25 cellular contexts compared by ENCODE assay signal in genomic region chr16:77858060-77858459, GRCh38.
DNase-seq lines count a peak whose midpoint lies in the region; ATAC-seq, FAIRE-seq and TF ChIP-seq lines count a peak whose summit lies in the region.
"Had no signal": no experiment of that assay in that cellular context is flagged by ENCODE, and none has a peak within 500 bp of the region (broad histone marks: within the 10 kb centered on the region; RNA-seq: fewer than 3 reads in every experiment).

No MANE protein-coding gene starts in this region.

- no peak for ATAC-seq in CD4-positive, alpha-beta T cell (ENCODE audit: poor library complexity)
- ATAC-seq: A549, GM12878 had no signal

- H2AK5ac ChIP-seq in H9 (ENCODE audit: insufficient read length, low read length) (no peak overlapping the region), H1 (ENCODE audit: low read depth, low read length) (no peak overlapping the region)

- no peak overlapping the region for H4K91ac ChIP-seq in H9 (ENCODE audit: insufficient read length, low read depth, low read length)
- H4K91ac ChIP-seq in H1 (replicated peaks; ENCODE audit: insufficient read length, low read length) = peak overlapping the region; percentile 11

- TF ChIP-seq RAD21 in H1 (IDR thresholded peaks at IDR 0.05 in 1 of 2, conservative IDR thresholded peaks at IDR 0.05 in 1 of 2; ENCODE audit: low read depth in 2 of 2, low read length in 2 of 2) (no peak), SK-N-SH (IDR thresholded peaks at IDR 0.05; ENCODE audit: low read length) (no peak)

- H3K9ac ChIP-seq in BLaER1 (no peak overlapping the region), H9 (ENCODE audit: extremely low read depth, insufficient read length, low read length) (no peak overlapping the region), H1 (replicated peaks in 1 of 4; ENCODE audit: extremely low read depth in 1 of 4, low read depth in 3 of 4, low read length in 3 of 4) (no peak overlapping the region), SK-N-SH (no peak overlapping the region)
- H3K9ac ChIP-seq: GM23248 had no signal

- H2BK12ac ChIP-seq in H9 (ENCODE audit: insufficient read length, low read depth, low read length) (no peak overlapping the region), H1 (ENCODE audit: low read depth, low read length) (peak overlapping the region; percentile 19; the same call in 1 of the 2 replicates)

- H3K36me3 ChIP-seq in left ventricle myocardium inferior = no peaks in the 10 kb centered on the region
- H3K36me3 ChIP-seq in BLaER1 = no peaks in the 10 kb centered on the region
- H3K36me3 ChIP-seq in H1 (ENCODE audit: control insufficient read depth in 2 of 4, insufficient read depth in 4 of 4, low read length in 3 of 4) = peaks cover 0 to 4% (median 1%) of the 10 kb centered on the region in 4 experiments; a peak in 2 of 8 replicates
- H3K36me3 ChIP-seq in SK-N-SH (replicated peaks in 1 of 2; ENCODE audit: control insufficient read depth in 1 of 2, insufficient read depth in 2 of 2, low read length in 1 of 2) = peaks cover 0 to 2% of the 10 kb centered on the region in 2 experiments
- H3K36me3 ChIP-seq: BE2C, HAP-1 had no signal

- H3K9me3 Mint-ChIP-seq in H9 = no peaks in the 10 kb centered on the region
- no peaks in the 10 kb centered on the region for H3K9me3 Mint-ChIP-seq in CD4-positive, alpha-beta T cell
- H3K9me3 Mint-ChIP-seq: CD8-positive, alpha-beta memory T cell had no signal

- H4K8ac ChIP-seq in H9 (replicated peaks; ENCODE audit: insufficient read length, low read depth, low read length) (no peak overlapping the region), H1 (ENCODE audit: extremely low read depth, insufficient read depth, low read length) (no peak overlapping the region)

- H3K79me1 ChIP-seq in H9 (ENCODE audit: insufficient read depth, low read depth, low read length, poor library complexity, severe bottlenecking) = no peaks in the 10 kb centered on the region
- no peaks in the 10 kb centered on the region for H3K79me1 ChIP-seq in H1 (ENCODE audit: low read depth, low read length)

- no peaks in the 10 kb centered on the region for H3K9me3 ChIP-seq in left ventricle myocardium inferior (replicated peaks)
- H3K9me3 ChIP-seq in BLaER1 = no peaks in the 10 kb centered on the region
- H3K9me3 ChIP-seq in H9 (ENCODE audit: control insufficient read depth, low read depth, low read length) = no peaks in the 10 kb centered on the region
- H3K9me3 ChIP-seq in H1 (ENCODE audit: insufficient read depth in 2 of 2, low read depth in 1 of 2, low read length in 1 of 2) = no peaks in the 10 kb centered on the region
- no peaks in the 10 kb centered on the region for H3K9me3 ChIP-seq in SK-N-SH
- no peaks in the 10 kb centered on the region for H3K9me3 ChIP-seq in CD4-positive, alpha-beta T cell (ENCODE audit: control insufficient read depth, low read length)
- H3K9me3 ChIP-seq: A549, BE2C, HAP-1 had no signal

- no peaks in the 10 kb centered on the region for H3K27me3 ChIP-seq in left ventricle myocardium inferior (ENCODE audit: low read depth)
- H3K27me3 ChIP-seq in BLaER1 = no peaks in the 10 kb centered on the region
- no peaks in the 10 kb centered on the region for H3K27me3 ChIP-seq in H9 (ENCODE audit: insufficient read depth, low read length)
- no peaks in the 10 kb centered on the region for H3K27me3 ChIP-seq in H1 (replicated peaks in 1 of 4; ENCODE audit: control insufficient read depth in 3 of 4, extremely low read depth in 1 of 4, insufficient read depth in 3 of 4, low read length in 3 of 4)
- H3K27me3 ChIP-seq in SK-N-SH (ENCODE audit: insufficient read depth) = no peaks in the 10 kb centered on the region
- H3K27me3 ChIP-seq in CD4-positive, alpha-beta T cell (ENCODE audit: control insufficient read depth, insufficient read depth, low read length) = no peaks in the 10 kb centered on the region
- H3K27me3 ChIP-seq: BE2C had no signal

- no peak overlapping the region; a peak in 1 of 7 replicates for H3K27ac Mint-ChIP-seq in H9
- H3K27ac Mint-ChIP-seq in CD4-positive, alpha-beta T cell = no peak overlapping the region
- H3K27ac Mint-ChIP-seq: CD4-positive, CD25-positive, alpha-beta regulatory T cell; HFFc6 had no signal

- TF ChIP-seq CTCF in left ventricle myocardium inferior (IDR thresholded peaks at IDR 0.05; ENCODE audit: borderline replicate concordance) = no peak
- no peak for TF ChIP-seq CTCF in H9 (conservative IDR thresholded peaks at IDR 0.05)
- no peak for TF ChIP-seq CTCF in H1 (IDR thresholded peaks at IDR 0.05; ENCODE audit: control extremely low read depth in 1 of 3, insufficient read depth in 1 of 3, low read depth in 1 of 3, low read length in 3 of 3)
- no peak for TF ChIP-seq CTCF in SK-N-SH (IDR thresholded peaks at IDR 0.05)
- no peak for TF ChIP-seq CTCF in CD4-positive, alpha-beta T cell (IDR thresholded peaks at IDR 0.05)

- FAIRE-seq in H1 (lab: Jason Lieb, UNC) = no peak
- FAIRE-seq: A549, D721Med, GM12878, GM19239 had no signal

- no peaks in the 10 kb centered on the region for H3K23me2 ChIP-seq in H9 (ENCODE audit: insufficient read length, low read depth, low read length, poor library complexity, severe bottlenecking)
- H3K23me2 ChIP-seq in H1 (ENCODE audit: low read depth, low read length) = no peaks in the 10 kb centered on the region

- H3K23ac ChIP-seq in H9 (ENCODE audit: insufficient read length, low read depth, low read length) (no peak overlapping the region), H1 (ENCODE audit: insufficient read length) (no peak overlapping the region)

- peaks cover 1 to 15% (median 6%) of the 10 kb centered on the region in 3 experiments; a peak in 4 of 7 replicates for H3K36me3 Mint-ChIP-seq in H9 (ENCODE audit: insufficient read depth in 1 of 3, low read depth in 3 of 3)
- no peaks in the 10 kb centered on the region for H3K36me3 Mint-ChIP-seq in CD4-positive, alpha-beta T cell (ENCODE audit: low read depth)
- H3K36me3 Mint-ChIP-seq: CD4-positive, CD25-positive, alpha-beta regulatory T cell; CD8-positive, alpha-beta memory T cell had no signal

- no CpG with 5 or more reads among the region's 6 CpGs for WGBS in H9 (ENCODE audit: extremely low coverage, insufficient read length, low lambda C conversion rate)
- WGBS in H1 (ENCODE audit: extremely low coverage in 1 of 2, insufficient coverage in 1 of 2, insufficient read length in 1 of 2, insufficient replicate concordance in 2 of 2, low coverage in 1 of 2, low lambda C conversion rate in 2 of 2, missing lambda C conversion rate in 1 of 2), 2 experiments = 78% methylated on average over 6 of the region's 6 CpGs; no CpG with 5 or more reads in 1 of the 2 experiments
- WGBS in SK-N-SH (ENCODE audit: low lambda C conversion rate) = 77% methylated on average over 6 of the region's 6 CpGs

- H3K9me2 ChIP-seq in SK-N-SH = no peaks in the 10 kb centered on the region

- H4K5ac ChIP-seq in H9 (ENCODE audit: insufficient read length, low read depth, low read length) (no peak overlapping the region), H1 (ENCODE audit: insufficient read length, low read depth, low read length) (no peak overlapping the region)

- no peaks in the 10 kb centered on the region for H3F3A ChIP-seq in SK-N-SH (replicated peaks; ENCODE audit: insufficient read depth)

- TF ChIP-seq EP300 in H1 (IDR thresholded peaks at IDR 0.05; ENCODE audit: borderline replicate concordance in 1 of 2, low read depth in 2 of 2, low read length in 2 of 2) = no peak
- TF ChIP-seq EP300 in SK-N-SH (IDR thresholded peaks at IDR 0.05; ENCODE audit: borderline replicate concordance in 1 of 2, low read depth in 1 of 2, low read length in 1 of 2) = no peak

- H2BK5ac ChIP-seq in H9 (ENCODE audit: insufficient read length, low read length) (no peak overlapping the region), H1 (ENCODE audit: low read depth, low read length) (no peak overlapping the region)

- H3K4me1 ChIP-seq in left ventricle myocardium inferior (peaks cover 44% of the 10 kb centered on the region), BLaER1 (peaks cover 6% of the 10 kb centered on the region), H9 (ENCODE audit: insufficient read depth, low read length) (0 out of 2 replicates have a peak, but pooled peaks cover 2% of the 10 kb centered on the region), H1 (replicated peaks in 1 of 4; ENCODE audit: control insufficient read depth in 3 of 4, insufficient read depth in 4 of 4, low read length in 3 of 4) (peaks cover 3 to 13% (median 9%) of the 10 kb centered on the region in 4 experiments; a peak in 6 of 7 replicates), SK-N-SH (ENCODE audit: control insufficient read depth in 1 of 2, insufficient read depth in 2 of 2, low read depth in 1 of 2, low read length in 1 of 2) (peaks cover 0 to 9% of the 10 kb centered on the region in 2 experiments; a peak in 1 of 4 replicates)
- H3K4me1 ChIP-seq: A549, BE2C, HAP-1 had no signal

- H3K4me3 Mint-ChIP-seq in H9 = no peak overlapping the region
- no peak overlapping the region for H3K4me3 Mint-ChIP-seq in CD4-positive, alpha-beta T cell
- H3K4me3 Mint-ChIP-seq: CD4-positive, CD25-positive, alpha-beta regulatory T cell; CD8-positive, alpha-beta memory T cell; HFFc6 had no signal

- H2BK15ac ChIP-seq in H9 (ENCODE audit: low read depth, low read length) (no peak overlapping the region), H1 (ENCODE audit: low read length) (peak overlapping the region; percentile 65; the same call in 1 of the 2 replicates)

- H2BK120ac ChIP-seq in H9 (ENCODE audit: low read depth, low read length, poor library complexity, severe bottlenecking) (no peak overlapping the region), H1 (replicated peaks; ENCODE audit: low read depth, low read length) (no peak overlapping the region)

- H3K4me3 ChIP-seq in left ventricle myocardium inferior (no peak overlapping the region), BLaER1 (no peak overlapping the region), H1 (ENCODE audit: extremely low read depth in 1 of 4, insufficient read depth in 2 of 4, low read depth in 3 of 4, low read length in 4 of 4) (no peak overlapping the region), SK-N-SH (ENCODE audit: low read depth in 2 of 2, low read length in 1 of 2) (no peak overlapping the region)
- H3K4me3 ChIP-seq: A549, GM12878, GM23248, HAP-1 had no signal

- H3K4me1 Mint-ChIP-seq in H9 = peaks cover 32 to 33% of the 10 kb centered on the region in 2 experiments
- no peaks in the 10 kb centered on the region for H3K4me1 Mint-ChIP-seq in CD4-positive, alpha-beta T cell (ENCODE audit: low read depth)
- H3K4me1 Mint-ChIP-seq: CD4-positive, CD25-positive, alpha-beta regulatory T cell; CD8-positive, alpha-beta memory T cell had no signal

- H4K20me1 ChIP-seq in BLaER1 = no peaks in the 10 kb centered on the region
- H4K20me1 ChIP-seq in H9 (ENCODE audit: control insufficient read depth, insufficient read depth, insufficient read length) = no peaks in the 10 kb centered on the region
- peaks cover 2% of the 10 kb centered on the region in 2 experiments for H4K20me1 ChIP-seq in H1 (replicated peaks in 1 of 2; ENCODE audit: control insufficient read depth in 1 of 2, insufficient read depth in 2 of 2, low read length in 2 of 2)
- no peaks in the 10 kb centered on the region for H4K20me1 ChIP-seq in SK-N-SH (ENCODE audit: insufficient read depth)

- H3K27ac ChIP-seq in left ventricle myocardium inferior (replicated peaks) (peak overlapping the region; percentile 88), BLaER1 (no peak overlapping the region), H9 (ENCODE audit: insufficient read length, low read depth, low read length) (no peak overlapping the region), H1 (ENCODE audit: low read depth, low read length) (no peak overlapping the region), SK-N-SH (ENCODE audit: low read depth in 2 of 2, low read length in 1 of 2) (no peak overlapping the region)
- no peak overlapping the region for H3K27ac ChIP-seq in CD4-positive, alpha-beta T cell (ENCODE audit: low read depth, low read length)
- H3K27ac ChIP-seq: A549, C4-2B, GM23248 had no signal

- DNase-seq in left ventricle myocardium inferior (no peak), cardiac septum (ENCODE audit: low spot score) (no peak), H9 (no peak), H1 (ENCODE audit: low read depth in 1 of 2, low spot score in 2 of 2) (no peak), SK-N-SH (no peak)
- DNase-seq in CD4-positive, alpha-beta T cell = no peak
- DNase-seq: 8988T; ACHN; AML-193; BE2C; CD4-positive, CD25-positive, alpha-beta regulatory T cell; CD8-positive, alpha-beta memory T cell; DMS 273 treated with DMSO at 0.1 percent for 48 hours; DMS79; EL; GDM1; GM23248; HFFc6 had no signal

- H2AFZ ChIP-seq in H9 (ENCODE audit: low read length) (no peak overlapping the region), H1 (ENCODE audit: low read length) (no peak overlapping the region), SK-N-SH (ENCODE audit: low read depth) (no peak overlapping the region)
- H2AFZ ChIP-seq: GM23248 had no signal

- CTCF ChIA-PET in H1 (lab: Charles Lee; ENCODE audit: partially characterized antibody) (no interaction called here), SK-N-SH (lab: Yijun Ruan, JAX) (interaction anchor here (1.0 kb wide), 1 partner anchor 22 kb away, joined by 3 read pairs; no protein-coding TSS in a partner anchor)
- CTCF ChIA-PET in CD4-positive, alpha-beta T cell (lab: Charles Lee) = no interaction called here

- H3K14ac ChIP-seq in H9 (ENCODE audit: insufficient read depth, low read length) (peak overlapping the region; percentile 24; the same call in 1 of the 2 replicates), H1 (ENCODE audit: insufficient read length) (no peak overlapping the region)

- H3K18ac ChIP-seq in H9 (ENCODE audit: insufficient read length, low read depth, low read length) (no peak overlapping the region), H1 (ENCODE audit: extremely low read depth, low read length) (no peak overlapping the region)

- TF ChIP-seq POLR2A in H1 (IDR thresholded peaks at IDR 0.05; ENCODE audit: control extremely low read depth in 1 of 2, low read depth in 2 of 2, low read length in 2 of 2) = no peak

- H3K4me2 ChIP-seq in BLaER1 (peak overlapping the region; percentile 43), H9 (ENCODE audit: insufficient read depth, insufficient read length, low read length) (no peak overlapping the region), H1 (ENCODE audit: insufficient read depth in 1 of 2, low read depth in 2 of 2, low read length in 2 of 2) (no peak overlapping the region; a peak in 1 of 4 replicates), SK-N-SH (no peak overlapping the region)
- H3K4me2 ChIP-seq: A549 had no signal

- H2BK20ac ChIP-seq in H9 (ENCODE audit: low read depth, low read length, poor library complexity, severe bottlenecking) = no peak overlapping the region
- no peak overlapping the region for H2BK20ac ChIP-seq in H1 (ENCODE audit: low read length)

- no peak overlapping the region for H3T11ph ChIP-seq in H9 (ENCODE audit: low read length)

- intact Hi-C loops in left ventricle myocardium inferior (cut with micrococcal nuclease) (no loop called here), cardiac septum (cut with DNase I) (loop anchor here (2.0 to 5.0 kb wide), 2 partner anchors 69 to 109 kb away; partner anchors contain the start of gene VAT1L)
- intact Hi-C loops in CD4-positive, alpha-beta T cell (cut with DNase I, micrococcal nuclease) = no loop called here

- H3K4ac ChIP-seq in H9 (ENCODE audit: low read depth, low read length) = no peak overlapping the region
- no peak overlapping the region for H3K4ac ChIP-seq in H1 (replicated peaks; ENCODE audit: insufficient read length, low read depth, low read length)

- H3K79me2 ChIP-seq in H9 (ENCODE audit: insufficient read depth, low read length) = no peaks in the 10 kb centered on the region
- no peaks in the 10 kb centered on the region; a peak in 1 of 4 replicates for H3K79me2 ChIP-seq in H1 (ENCODE audit: control insufficient read depth in 1 of 2, insufficient read depth in 2 of 2, low read length in 2 of 2)
- H3K79me2 ChIP-seq in SK-N-SH (ENCODE audit: insufficient read depth) = no peaks in the 10 kb centered on the region

- H3K27me3 Mint-ChIP-seq in H9 (ENCODE audit: low read depth) = peaks cover 34% of the 10 kb centered on the region
- peaks cover 29% of the 10 kb centered on the region for H3K27me3 Mint-ChIP-seq in CD4-positive, alpha-beta T cell

- H3K56ac ChIP-seq in H9 (ENCODE audit: insufficient read length, low read depth, low read length) (no peak overlapping the region), H1 (replicated peaks; ENCODE audit: insufficient read length, low read depth, low read length) (no peak overlapping the region)

- POLR2A ChIA-PET in H1 (lab: Charles Lee; ENCODE audit: partially characterized antibody) (no interaction called here), SK-N-SH (lab: Yijun Ruan, JAX) (no interaction called here)
- POLR2A ChIA-PET in CD4-positive, alpha-beta T cell (lab: Charles Lee) = no interaction called here
